17 cellular contexts compared by ENCODE assay signal in the genomic region with DNA sequence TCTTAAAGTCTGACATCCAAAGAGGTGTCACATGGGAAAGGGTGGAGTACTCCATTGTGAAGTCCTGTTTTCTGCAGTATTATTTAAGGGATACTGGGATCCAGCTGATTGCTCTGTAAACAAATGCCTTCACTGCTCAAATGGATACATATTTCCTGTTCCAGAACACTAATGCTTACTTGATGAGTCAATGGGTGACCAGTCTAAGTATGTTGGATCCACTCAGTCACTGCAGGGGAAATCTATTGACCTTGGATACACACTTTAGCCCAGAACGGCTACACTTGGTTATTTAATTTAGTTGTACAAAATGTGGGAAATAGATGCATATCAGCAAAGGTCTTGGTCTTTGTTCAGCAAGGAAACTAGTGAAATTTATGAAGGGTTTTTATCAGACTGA.
DNase-seq lines count a peak whose midpoint lies in the region; ATAC-seq and TF ChIP-seq lines count a peak whose summit lies in the region.
"Had no signal": no experiment of that assay in that cellular context is flagged by ENCODE, and none has a peak within 500 bp of the region (broad histone marks: within the 10 kb centered on the region; RNA-seq: fewer than 3 reads in every experiment).

No MANE protein-coding gene starts in this region.

- DNase-seq in AG08396 (ENCODE audit: low spot score): peak; percentile 56
- peak; percentile 34 for DNase-seq in HT1080 (ENCODE audit: low read depth)
- DNase-seq in brain pericyte (ENCODE audit: low read depth, low spot score): peak; percentile 5
- peak; percentile 69 for DNase-seq in hepatic stellate cell (ENCODE audit: low spot score)
- no peak for DNase-seq in NCI-H446 (lab: John Stamatoyannopoulos, UW)
- no peak for DNase-seq in Caco-2
- no peak for DNase-seq in stimulated activated CD4-positive, alpha-beta T cell treated with anti-CD3 and anti-CD28 coated beads, Interleukin-4, amount 100 ng/mL, for 24 hours
- DNase-seq: adrenal gland; natural killer cell; NCI-H1092; stimulated activated CD4-positive, alpha-beta T cell treated with anti-CD3 and anti-CD28 coated beads, Interleukin-12 subunit alpha, Interleukin-12 subunit beta, amount 100 ng/mL, for 4 hours; stimulated activated naive CD4-positive, alpha-beta T cell treated with Interleukin-2 at 50 U/mL for 16 hours; uterus had no signal

- intact Hi-C loops in Caco-2 (cut with micrococcal nuclease; ENCODE audit: unreplicated experiment): no loop called here

- no peak overlapping the region for H3K4me3 Mint-ChIP-seq in Caco-2 (ENCODE audit: unreplicated experiment)
- H3K4me3 Mint-ChIP-seq: natural killer cell had no signal

- TF ChIP-seq CTCF in Caco-2 (IDR thresholded peaks at IDR 0.05; ENCODE audit: insufficient read depth in 1 of 2, low read depth in 1 of 2, low read length in 1 of 2, severe bottlenecking in 1 of 2, unreplicated experiment in 1 of 2): no peak

- H3K27ac Mint-ChIP-seq in Caco-2 (ENCODE audit: unreplicated experiment): no peak overlapping the region
- H3K27ac Mint-ChIP-seq: natural killer cell had no signal

- POLR2A ChIA-PET in Caco-2 (lab: Charles Lee): no interaction called here

- no peak for ATAC-seq in HG02571 (IDR thresholded peaks at IDR 0.05; ENCODE audit: unreplicated experiment)
- ATAC-seq: natural killer cell, Panc1 had no signal

- BruUV-seq in Caco-2 (replicated peaks; lab: Mats Ljungman, UMichigan): no TSS peak

- H3K27me3 ChIP-seq in Caco-2 (replicated peaks; ENCODE audit: control insufficient read depth, insufficient read depth, low read length): no peaks in the 10 kb centered on the region
- H3K27me3 ChIP-seq: adrenal gland, uterus had no signal

- no peaks in the 10 kb centered on the region for H3K4me1 ChIP-seq in Caco-2
- H3K4me1 ChIP-seq: adrenal gland, prostate gland, uterus had no signal

- H3K36me3 Mint-ChIP-seq in Caco-2 (ENCODE audit: insufficient read depth, unreplicated experiment): no peaks in the 10 kb centered on the region
- H3K36me3 Mint-ChIP-seq: natural killer cell had no signal

- H3K9me3 Mint-ChIP-seq in Caco-2 (ENCODE audit: unreplicated experiment): no peaks in the 10 kb centered on the region

- no peaks in the 10 kb centered on the region for H3K36me3 ChIP-seq in Caco-2 (ENCODE audit: control insufficient read depth, insufficient read depth, low read length)
- H3K36me3 ChIP-seq: adrenal gland, prostate gland, uterus had no signal

- no peak overlapping the region for H3K4me3 ChIP-seq in Caco-2 (ENCODE audit: low read depth, low read length)
- H3K4me3 ChIP-seq: adrenal gland, lung, prostate gland, uterus had no signal

- H3K9me3 ChIP-seq in Caco-2: no peaks in the 10 kb centered on the region
- H3K9me3 ChIP-seq: adrenal gland, prostate gland, uterus had no signal

- CTCF ChIA-PET in Caco-2 (lab: Charles Lee): no interaction called here

- H3K4me1 Mint-ChIP-seq in Caco-2 (ENCODE audit: low read depth, unreplicated experiment): no peaks in the 10 kb centered on the region
- H3K4me1 Mint-ChIP-seq: natural killer cell had no signal

- peaks cover under 1% of the 10 kb centered on the region for H3K27me3 Mint-ChIP-seq in Caco-2 (ENCODE audit: insufficient read depth, unreplicated experiment)

Comparison
In these comparisons a context has a peak if more than half of its experiments do, and no peak if none do; other contexts are left out.
1. DNase-seq: peak in AG08396 (single experiment), HT1080 (single experiment), brain pericyte (single experiment) and hepatic stellate cell (single experiment); none in NCI-H446 (0 of 2), Caco-2 (0 of 2) and stimulated activated CD4-positive, alpha-beta T cell treated with anti-CD3 and anti-CD28 coated beads, Interleukin-4, amount 100 ng/mL, for 24 hours (single experiment).